Comparison of ENCODE assay signal across 16 cellular contexts in genomic region chr20:50056951-50057403, GRCh38.
"Had no signal": no experiment of that assay in that cellular context is flagged by ENCODE, and none has a peak within 500 bp of the region (broad histone marks: within the 10 kb centered on the region; RNA-seq: fewer than 3 reads in every experiment).

No MANE protein-coding gene starts in this region.

- ATAC-seq: activated CD4-positive, alpha-beta T cell treated with anti-CD3 and anti-CD28 coated beads for 36 hours; activated T-helper 17 cell treated with anti-CD3 and anti-CD28 coated beads, Interleukin-2, amount 50 U/mL, for 72 hours; heart right ventricle; naive thymus-derived CD4-positive, alpha-beta T cell; stimulated activated naive B cell treated with anti-CD40 and anti-IgM and Interleukin-4, amounts not matched to agents 10 μg/mL and 1 μg/mL and 100 μg/mL, for 72 hours; WTC11 had no signal

- H3K27me3 ChIP-seq: heart right ventricle, spleen had no signal

- DNase-seq: activated CD4-positive, alpha-beta memory T cell treated with anti-CD3 and anti-CD28 coated beads for 36 hours; activated CD4-positive, alpha-beta T cell treated with anti-CD3 and anti-CD28 coated beads for 36 hours; activated naive CD4-positive, alpha-beta T cell; activated naive CD8-positive, alpha-beta T cell treated with anti-CD3 and anti-CD28 coated beads for 36 hours; activated T-cell treated with anti-CD3 and anti-CD28 coated beads for 4 hours; amniotic stem cell; effector CD4-positive, alpha-beta T cell; esophagus squamous epithelium; heart right ventricle; immature natural killer cell; naive thymus-derived CD4-positive, alpha-beta T cell; spleen; stimulated activated naive B cell treated with anti-CD40 and anti-IgM and Interleukin-4, amounts not matched to agents 10 μg/mL and 1 μg/mL and 100 μg/mL, for 72 hours had no signal

- H3K9me3 ChIP-seq: esophagus squamous epithelium, heart right ventricle, spleen had no signal

- H3K36me3 Mint-ChIP-seq: activated CD4-positive, alpha-beta memory T cell treated with anti-CD3 and anti-CD28 coated beads for 36 hours; activated naive CD8-positive, alpha-beta T cell treated with anti-CD3 and anti-CD28 coated beads for 36 hours; immature natural killer cell; memory B cell; naive thymus-derived CD4-positive, alpha-beta T cell; stimulated activated naive B cell treated with anti-CD40 and anti-IgM and Interleukin-4, amounts not matched to agents 10 μg/mL and 1 μg/mL and 100 μg/mL, for 72 hours; WTC11 had no signal

- H3K27ac Mint-ChIP-seq: activated CD4-positive, alpha-beta memory T cell treated with anti-CD3 and anti-CD28 coated beads for 36 hours; activated CD4-positive, alpha-beta T cell treated with anti-CD3 and anti-CD28 coated beads for 36 hours; activated T-helper 17 cell treated with anti-CD3 and anti-CD28 coated beads, Interleukin-2, amount 50 U/mL, for 72 hours; memory B cell; naive thymus-derived CD4-positive, alpha-beta T cell; stimulated activated naive B cell treated with anti-CD40 and anti-IgM and Interleukin-4, amounts not matched to agents 10 μg/mL and 1 μg/mL and 100 μg/mL, for 72 hours; WTC11 had no signal

- H3K27ac ChIP-seq: esophagus squamous epithelium, heart right ventricle, spleen had no signal

- H3K4me3 ChIP-seq: esophagus squamous epithelium, heart right ventricle, spleen had no signal

- H3K4me1 Mint-ChIP-seq: activated CD4-positive, alpha-beta T cell treated with anti-CD3 and anti-CD28 coated beads for 36 hours; activated naive CD8-positive, alpha-beta T cell treated with anti-CD3 and anti-CD28 coated beads for 36 hours; activated T-helper 17 cell treated with anti-CD3 and anti-CD28 coated beads, Interleukin-2, amount 50 U/mL, for 72 hours; immature natural killer cell had no signal

- H3K9me3 Mint-ChIP-seq: activated CD4-positive, alpha-beta memory T cell treated with anti-CD3 and anti-CD28 coated beads for 36 hours; activated naive CD8-positive, alpha-beta T cell treated with anti-CD3 and anti-CD28 coated beads for 36 hours; activated T-helper 17 cell treated with anti-CD3 and anti-CD28 coated beads, Interleukin-2, amount 50 U/mL, for 72 hours; immature natural killer cell; memory B cell; naive thymus-derived CD4-positive, alpha-beta T cell; stimulated activated naive B cell treated with anti-CD40 and anti-IgM and Interleukin-4, amounts not matched to agents 10 μg/mL and 1 μg/mL and 100 μg/mL, for 72 hours; WTC11 had no signal

- H3K36me3 ChIP-seq: esophagus squamous epithelium, heart right ventricle, spleen had no signal

- H3K4me3 Mint-ChIP-seq: activated CD4-positive, alpha-beta memory T cell treated with anti-CD3 and anti-CD28 coated beads for 36 hours; activated CD4-positive, alpha-beta T cell treated with anti-CD3 and anti-CD28 coated beads for 36 hours; activated naive CD8-positive, alpha-beta T cell treated with anti-CD3 and anti-CD28 coated beads for 36 hours; activated T-helper 17 cell treated with anti-CD3 and anti-CD28 coated beads, Interleukin-2, amount 50 U/mL, for 72 hours; immature natural killer cell; memory B cell; naive thymus-derived CD4-positive, alpha-beta T cell; stimulated activated naive B cell treated with anti-CD40 and anti-IgM and Interleukin-4, amounts not matched to agents 10 μg/mL and 1 μg/mL and 100 μg/mL, for 72 hours; WTC11 had no signal
